In genomic region chr18:32092422-32093105, GRCh38 we compare ENCODE assay signal across 8 cellular contexts. TPM values are rescaled to one million over a fixed set of nuclear protein-coding genes. Genes with fewer than 3 reads are reported as not detected.
A peak's percentile ranks its signal among the peaks of the same experiment; 100 is the strongest.
DNase-seq lines count a peak whose midpoint lies in the region; ATAC-seq and TF ChIP-seq lines count a peak whose summit lies in the region.

No MANE protein-coding gene starts in this region.

- H3K27me3 Mint-ChIP-seq in activated CD4-positive, alpha-beta T cell treated with anti-CD3 and anti-CD28 coated beads, Interleukin-2, amount 10 ng/mL, durations not matched to agents 24 days and 14 days: no peaks in the 10 kb centered on the region

- H3K27me3 ChIP-seq in BLaER1: no peaks in the 10 kb centered on the region

- no peaks in the 10 kb centered on the region for H3K9me3 ChIP-seq in BLaER1

- peaks cover 43% of the 10 kb centered on the region for H3K4me1 Mint-ChIP-seq in activated CD4-positive, alpha-beta T cell treated with anti-CD3 and anti-CD28 coated beads, Interleukin-2, amount 10 ng/mL, durations not matched to agents 24 days and 14 days

- intact Hi-C loops in activated CD4-positive, alpha-beta T cell treated with anti-CD3 and anti-CD28 coated beads, Interleukin-2, amount 10 ng/mL, durations not matched to agents 24 days and 14 days (cut with micrococcal nuclease): loop anchor here (1.0 to 2.0 kb wide), 5 partner anchors 14 to 434 kb away; partner anchors contain the start of genes RNF125 and TRAPPC8

- DNase-seq in NCI-H524 treated with DMSO at 0.1 percent for 48 hours (lab: John Stamatoyannopoulos, UW): peak; percentile 75
- DNase-seq in activated CD4-positive, alpha-beta T cell treated with anti-CD3 and anti-CD28 coated beads, Interleukin-2, amount 10 ng/mL, durations not matched to agents 24 days and 14 days: peak; percentile 100
- peak; percentile 99 for DNase-seq in coronary artery (ENCODE audit: low spot score)
- DNase-seq in left lobe of liver (ENCODE audit: low spot score): peak; percentile 100
- DNase-seq in stimulated activated CD4-positive, alpha-beta T cell treated with anti-CD3 and anti-CD28 coated beads, Interleukin-2, amount 100 ng/mL, for 24 hours: peak; percentile 100

- peak overlapping the region; percentile 97 for H3K27ac Mint-ChIP-seq in activated CD4-positive, alpha-beta T cell treated with anti-CD3 and anti-CD28 coated beads, Interleukin-2, amount 10 ng/mL, durations not matched to agents 24 days and 14 days

- peaks cover 26% of the 10 kb centered on the region for H3K36me3 ChIP-seq in BLaER1

- peak; percentile 88 for ATAC-seq in GM19324 (IDR thresholded peaks at IDR 0.05; ENCODE audit: low FRiP score, unreplicated experiment)
- ATAC-seq in HG03460 (IDR thresholded peaks at IDR 0.05; ENCODE audit: unreplicated experiment): peak; percentile 75
- ATAC-seq in left lobe of liver: peak; percentile 91

- peak overlapping the region; percentile 97 for H3K9ac ChIP-seq in BLaER1

- peak overlapping the region; percentile 91 for H3K4me3 Mint-ChIP-seq in activated CD4-positive, alpha-beta T cell treated with anti-CD3 and anti-CD28 coated beads, Interleukin-2, amount 10 ng/mL, durations not matched to agents 24 days and 14 days

- peaks cover 49% of the 10 kb centered on the region for H3K4me1 ChIP-seq in BLaER1

- no peak for TF ChIP-seq CTCF in coronary artery (IDR thresholded peaks at IDR 0.05)

- H3K9me3 Mint-ChIP-seq in activated CD4-positive, alpha-beta T cell treated with anti-CD3 and anti-CD28 coated beads, Interleukin-2, amount 10 ng/mL, durations not matched to agents 24 days and 14 days: no peaks in the 10 kb centered on the region

- H3K4me3 ChIP-seq in BLaER1 (peak overlapping the region; percentile 98), coronary artery (peak overlapping the region; percentile 92)

- H3K27ac ChIP-seq in BLaER1 (peak overlapping the region; percentile 97), coronary artery (peak overlapping the region; percentile 98 to 99)

- peak overlapping the region; percentile 86 for H3K4me2 ChIP-seq in BLaER1

- H4K20me1 ChIP-seq in BLaER1: peaks cover 51% of the 10 kb centered on the region

- H3K36me3 Mint-ChIP-seq in activated CD4-positive, alpha-beta T cell treated with anti-CD3 and anti-CD28 coated beads, Interleukin-2, amount 10 ng/mL, durations not matched to agents 24 days and 14 days (ENCODE audit: low read depth): peaks cover 38% of the 10 kb centered on the region

RNA-seq across cellular contexts. Expression of gene RNF138, which starts 0.9 kb away (rescaled TPM):
- 81.0 and 103 TPM in 2 replicates for total RNA-seq in activated CD4-positive, alpha-beta T cell treated with anti-CD3 and anti-CD28 coated beads, Interleukin-2, amount 10 ng/mL, durations not matched to agents 24 days and 14 days
- total RNA-seq in left lobe of liver: 12.0 TPM

Comparison
In these comparisons a context has a peak if more than half of its experiments do, and no peak if none do; other contexts are left out.
1. Peak in every context shown above with its lines: DNase-seq, ATAC-seq, H3K4me3 ChIP-seq and H3K27ac ChIP-seq.